Comparison of ENCODE assay signal across 14 cellular contexts in genomic region chr11:83025267-83025704, GRCh38. TPM values are rescaled to one million over a fixed set of nuclear protein-coding genes. Genes with fewer than 3 reads are reported as not detected.
DNase-seq lines count a peak whose midpoint lies in the region; ATAC-seq, FAIRE-seq and TF ChIP-seq lines count a peak whose summit lies in the region.
"Had no signal": no experiment of that assay in that cellular context is flagged by ENCODE, and none has a peak within 500 bp of the region (broad histone marks: within the 10 kb centered on the region; RNA-seq: fewer than 3 reads in every experiment).

No MANE protein-coding gene starts in this region.

- ATAC-seq in CD8-positive, alpha-beta T cell, result no peak
- ATAC-seq in GM21717 (IDR thresholded peaks at IDR 0.05; ENCODE audit: unreplicated experiment), result no peak
- ATAC-seq in HG03571 (IDR thresholded peaks at IDR 0.05; ENCODE audit: unreplicated experiment), result no peak

- H3K27me3 ChIP-seq in endodermal cell (ENCODE audit: control insufficient read depth, insufficient read depth, low read length, poor library complexity, severe bottlenecking), result no peaks in the 10 kb centered on the region
- no peaks in the 10 kb centered on the region for H3K27me3 ChIP-seq in neuronal stem cell (ENCODE audit: control insufficient read depth in 3 of 3, insufficient read depth in 3 of 3, low read depth in 1 of 3, low read length in 3 of 3)
- no peaks in the 10 kb centered on the region for H3K27me3 ChIP-seq in CD8-positive, alpha-beta T cell (ENCODE audit: insufficient read depth, low read length)
- H3K27me3 ChIP-seq: esophagus muscularis mucosa had no signal

- H3K9me3 Mint-ChIP-seq in endodermal cell (no peaks in the 10 kb centered on the region), endothelial cell (ENCODE audit: unreplicated experiment) (no peaks in the 10 kb centered on the region)
- no peaks in the 10 kb centered on the region for H3K9me3 Mint-ChIP-seq in CD8-positive, alpha-beta T cell
- H3K9me3 Mint-ChIP-seq: type B pancreatic cell had no signal

- intact Hi-C loops in CD8-positive, alpha-beta T cell (cut with DNase I, micrococcal nuclease), result no loop called here

- WGBS in endodermal cell (ENCODE audit: insufficient coverage in 1 of 2, insufficient read length in 1 of 2), 2 experiments, result 23 to 25% methylated on average over 1 to 2 of the region's 2 CpGs
- WGBS in neuronal stem cell (ENCODE audit: extremely low coverage in 2 of 2, insufficient read length in 2 of 2, insufficient replicate concordance in 1 of 2), 2 donors, result no CpG with 5 or more reads among the region's 2 CpGs

- no peak for DNase-seq in GM19239 (ENCODE audit: insufficient read length, low spot score)
- peak; percentile 82 for DNase-seq in NCI-H345 treated with DMSO at 0.1 percent for 48 hours (lab: John Stamatoyannopoulos, UW; ENCODE audit: unreplicated experiment)
- DNase-seq in endodermal cell, result no peak
- DNase-seq in neuronal stem cell (ENCODE audit: low spot score), result no peak
- no peak for DNase-seq in CD8-positive, alpha-beta T cell
- no peak for DNase-seq in endothelial cell (ENCODE audit: low spot score)
- DNase-seq: activated CD8-positive, alpha-beta memory T cell treated with anti-CD3 and anti-CD28 coated beads, Interleukin-2, amount 50 U/mL, for 48 hours; left ventricle myocardium inferior; NCI-H524 treated with DMSO at 0.1 percent for 48 hours; T1000 had no signal

- H3K36me3 ChIP-seq in endodermal cell (ENCODE audit: control insufficient read depth, insufficient read depth, low read length), result no peaks in the 10 kb centered on the region
- no peaks in the 10 kb centered on the region for H3K36me3 ChIP-seq in neuronal stem cell (replicated peaks in 1 of 2; ENCODE audit: control insufficient read depth in 2 of 2, insufficient read depth in 2 of 2, low read length in 2 of 2)
- no peaks in the 10 kb centered on the region for H3K36me3 ChIP-seq in CD8-positive, alpha-beta T cell (ENCODE audit: insufficient read depth, low read length)
- H3K36me3 ChIP-seq: esophagus muscularis mucosa, left ventricle myocardium inferior had no signal

- H3K36me3 Mint-ChIP-seq in endodermal cell (ENCODE audit: low read depth), result no peaks in the 10 kb centered on the region
- H3K36me3 Mint-ChIP-seq in CD8-positive, alpha-beta T cell, result peaks cover 11% of the 10 kb centered on the region
- peaks cover 5% of the 10 kb centered on the region for H3K36me3 Mint-ChIP-seq in endothelial cell (ENCODE audit: low read depth, unreplicated experiment)
- H3K36me3 Mint-ChIP-seq: type B pancreatic cell had no signal

- H2BK15ac ChIP-seq in neuronal stem cell (ENCODE audit: low read length), result no peak overlapping the region

- H3K9ac ChIP-seq in endodermal cell (ENCODE audit: extremely low read depth, low read length, poor library complexity, severe bottlenecking), result no peak overlapping the region
- H3K9ac ChIP-seq in neuronal stem cell (ENCODE audit: low read depth, low read length, poor library complexity), result no peak overlapping the region

- H3K9me3 ChIP-seq in endodermal cell (ENCODE audit: control insufficient read depth, low read length) (no peaks in the 10 kb centered on the region), neuronal stem cell (replicated peaks in 1 of 2; ENCODE audit: control insufficient read depth in 2 of 2, insufficient read depth in 1 of 2, low read depth in 1 of 2, low read length in 2 of 2) (peaks cover 0 to 8% of the 10 kb centered on the region in 2 donors)
- H3K9me3 ChIP-seq in CD8-positive, alpha-beta T cell (ENCODE audit: low read length), result no peaks in the 10 kb centered on the region
- H3K9me3 ChIP-seq: esophagus muscularis mucosa, left ventricle myocardium inferior had no signal

- no peak overlapping the region for H2BK120ac ChIP-seq in neuronal stem cell (ENCODE audit: low read depth, low read length)

- no peak overlapping the region for H2BK12ac ChIP-seq in neuronal stem cell (ENCODE audit: low read length)

- H2BK5ac ChIP-seq in neuronal stem cell (ENCODE audit: low read length), result no peak overlapping the region

- no peak overlapping the region for H3K4ac ChIP-seq in neuronal stem cell (ENCODE audit: low read length)

- no peaks in the 10 kb centered on the region for H3K27me3 Mint-ChIP-seq in endodermal cell (ENCODE audit: insufficient read depth)
- H3K27me3 Mint-ChIP-seq in CD8-positive, alpha-beta T cell (ENCODE audit: low read depth), result no peaks in the 10 kb centered on the region
- H3K27me3 Mint-ChIP-seq in endothelial cell (ENCODE audit: unreplicated experiment), result peaks cover 5% of the 10 kb centered on the region
- H3K27me3 Mint-ChIP-seq: type B pancreatic cell had no signal

- H3K14ac ChIP-seq in neuronal stem cell (ENCODE audit: low read length), result no peak overlapping the region

- FAIRE-seq in GM19239 (lab: Jason Lieb, UNC), result peak; percentile 65

- H3K27ac ChIP-seq in endodermal cell (ENCODE audit: low read depth, low read length), result no peak overlapping the region
- H3K27ac ChIP-seq in neuronal stem cell (replicated peaks; ENCODE audit: low read length), result no peak overlapping the region
- no peak overlapping the region for H3K27ac ChIP-seq in CD8-positive, alpha-beta T cell (ENCODE audit: low read depth, low read length)
- H3K27ac ChIP-seq: esophagus muscularis mucosa, left ventricle myocardium inferior had no signal

- no peak overlapping the region for H3K18ac ChIP-seq in neuronal stem cell (ENCODE audit: low read length)

- TF ChIP-seq CTCF in endodermal cell (conservative IDR thresholded peaks at IDR 0.05), result no peak
- no peak for TF ChIP-seq CTCF in CD8-positive, alpha-beta T cell (IDR thresholded peaks at IDR 0.05)
- no peak for TF ChIP-seq CTCF in endothelial cell (IDR thresholded peaks at IDR 0.05; ENCODE audit: unreplicated experiment)

- no peak overlapping the region for H3K4me3 Mint-ChIP-seq in endodermal cell
- H3K4me3 Mint-ChIP-seq in CD8-positive, alpha-beta T cell, result no peak overlapping the region
- H3K4me3 Mint-ChIP-seq in endothelial cell (ENCODE audit: unreplicated experiment), result no peak overlapping the region
- H3K4me3 Mint-ChIP-seq: type B pancreatic cell had no signal

- no peak overlapping the region for H4K91ac ChIP-seq in neuronal stem cell (ENCODE audit: low read depth, low read length, poor library complexity)

- CTCF ChIA-PET in CD8-positive, alpha-beta T cell (lab: Charles Lee), result interaction anchor here (0.9 kb wide), 1 partner anchor 28 kb away, joined by 4 read pairs; no protein-coding TSS in a partner anchor

- H3K4me1 ChIP-seq in endodermal cell (ENCODE audit: control insufficient read depth, insufficient read depth, low read length) (peaks cover 10% of the 10 kb centered on the region), neuronal stem cell (ENCODE audit: control insufficient read depth in 2 of 2, insufficient read depth in 1 of 2, low read depth in 1 of 2, low read length in 2 of 2) (peaks cover 3 to 10% of the 10 kb centered on the region in 2 donors)
- H3K4me1 ChIP-seq in CD8-positive, alpha-beta T cell (ENCODE audit: insufficient read depth, low read length), result peaks cover 17% of the 10 kb centered on the region

- no peak overlapping the region for H2AK5ac ChIP-seq in neuronal stem cell (ENCODE audit: low read depth, low read length)

- no peak overlapping the region for H3K23ac ChIP-seq in neuronal stem cell (ENCODE audit: low read depth, low read length, poor library complexity)

- H3K4me1 Mint-ChIP-seq in endodermal cell (peaks cover 25% of the 10 kb centered on the region), endothelial cell (ENCODE audit: unreplicated experiment) (peaks cover 13% of the 10 kb centered on the region)
- peaks cover 48% of the 10 kb centered on the region for H3K4me1 Mint-ChIP-seq in CD8-positive, alpha-beta T cell (ENCODE audit: low read depth)

- POLR2A ChIA-PET in CD8-positive, alpha-beta T cell (lab: Charles Lee), result interaction anchor here (0.6 to 1.5 kb wide), 4 partner anchors 8 to 132 kb away, joined by 3 to 5 read pairs (median 4); partner anchors contain the start of genes DDIAS and PCF11

- peak overlapping the region; percentile 43 for H2AFZ ChIP-seq in neuronal stem cell (ENCODE audit: low read length)

- H3K4me2 ChIP-seq in neuronal stem cell (ENCODE audit: insufficient read depth, low read length, poor library complexity, severe bottlenecking), result no peak overlapping the region

- H4K8ac ChIP-seq in neuronal stem cell (ENCODE audit: low read depth, low read length), result no peak overlapping the region

- no peaks in the 10 kb centered on the region for H3K79me1 ChIP-seq in neuronal stem cell (ENCODE audit: low read depth, low read length)

- no peak overlapping the region for H3K4me3 ChIP-seq in endodermal cell (ENCODE audit: low read length)
- H3K4me3 ChIP-seq in neuronal stem cell (ENCODE audit: low read length in 2 of 2), result no peak overlapping the region
- no peak overlapping the region for H3K4me3 ChIP-seq in CD8-positive, alpha-beta T cell (ENCODE audit: low read depth, low read length)
- H3K4me3 ChIP-seq: esophagus muscularis mucosa, left ventricle myocardium inferior had no signal

- H3K27ac Mint-ChIP-seq in endodermal cell, result peak overlapping the region; percentile 53
- no peak overlapping the region for H3K27ac Mint-ChIP-seq in CD8-positive, alpha-beta T cell
- no peak overlapping the region for H3K27ac Mint-ChIP-seq in endothelial cell (ENCODE audit: unreplicated experiment)
- H3K27ac Mint-ChIP-seq: type B pancreatic cell had no signal

RNA-seq across cellular contexts. Expression of gene RAB30, which starts 46.4 kb away (rescaled TPM):
- total RNA-seq in endodermal cell (10 to 100 TPM in 1 of 2 donors, 1 to 10 TPM in 1; 8.4 to 15.8 TPM), endothelial cell (ENCODE audit: unreplicated experiment) (18.6 TPM)
- polyA plus RNA-seq in endodermal cell (2013, experiment 1 of 2), result 10.8 TPM
- polyA plus RNA-seq in endodermal cell (2013, experiment 2 of 2), result 8.2 TPM
- 2.9 TPM for polyA plus RNA-seq in neuronal stem cell (2013, experiment 1 of 2)
- polyA plus RNA-seq in neuronal stem cell (2013, experiment 2 of 2), result 2.9 TPM
- 100 to 1,000 TPM; 125 to 134 TPM for total RNA-seq in CD8-positive, alpha-beta T cell
